ENCODE assay signal across 2 cellular contexts in the genomic region with DNA sequence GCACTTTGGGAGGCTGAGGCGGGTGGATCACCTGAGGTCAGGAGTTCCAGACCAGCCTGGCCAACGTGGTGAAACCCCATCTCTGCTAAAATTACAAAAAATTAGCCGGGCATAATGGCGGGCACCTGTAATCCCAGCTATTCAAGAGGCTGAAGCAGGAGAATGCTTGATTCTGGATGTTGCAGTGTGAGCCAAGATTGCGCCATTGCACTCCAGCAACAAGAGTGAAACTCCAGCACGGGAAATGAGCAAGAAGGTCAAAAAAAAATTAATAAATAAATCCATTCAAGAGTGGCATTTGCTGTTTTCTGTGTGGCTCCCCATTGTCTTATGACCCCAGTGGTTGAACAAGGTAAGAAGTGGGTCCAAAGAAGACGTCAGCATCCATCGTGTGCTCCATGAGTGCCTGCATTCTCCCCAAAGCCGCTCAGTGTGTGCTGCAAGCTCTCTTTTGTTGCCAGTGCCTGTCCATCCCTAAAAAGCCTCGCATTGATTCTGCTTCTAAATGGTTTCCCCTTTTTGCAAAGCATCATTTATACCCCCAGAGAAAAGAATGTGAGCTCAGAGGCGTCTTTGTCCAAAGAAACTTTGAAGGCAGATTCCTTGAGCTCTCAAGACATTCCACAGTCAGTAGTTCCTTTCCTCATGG.
TF ChIP-seq lines count a peak whose summit lies in the region.

No MANE protein-coding gene starts in this region.

TF ChIP-seq in IMR-90, 13 proteins besides CTCF, POLR2A, EP300 and RAD21:
- TF ChIP-seq RCOR1 (IDR thresholded peaks at IDR 0.05; ENCODE audit: insufficient replicate concordance, low read length) = no peak
- TF ChIP-seq CEBPB (IDR thresholded peaks at IDR 0.05; ENCODE audit: low read depth, low read length) = 0 out of 2 replicates have a peak, but pooled peaks have one; percentile 14
- no peak for TF ChIP-seq RFX5 (IDR thresholded peaks at IDR 0.05; ENCODE audit: low read depth, low read length)

TF ChIP-seq in K562, 482 proteins besides CTCF, POLR2A, EP300 and RAD21:
- TF ChIP-seq NFE2L1 (tag; IDR thresholded peaks at IDR 0.05; ENCODE audit: borderline replicate concordance, low read depth) = no peak
- peak; percentile 54 for TF ChIP-seq CEBPB (tag; IDR thresholded peaks at IDR 0.05)
- TF ChIP-seq KLF1 (tag; IDR thresholded peaks at IDR 0.05) = no peak
TF ChIP-seq in K562: peak in this region for 1.
